ENCODE assay signal across 21 cellular contexts in the genomic region with DNA sequence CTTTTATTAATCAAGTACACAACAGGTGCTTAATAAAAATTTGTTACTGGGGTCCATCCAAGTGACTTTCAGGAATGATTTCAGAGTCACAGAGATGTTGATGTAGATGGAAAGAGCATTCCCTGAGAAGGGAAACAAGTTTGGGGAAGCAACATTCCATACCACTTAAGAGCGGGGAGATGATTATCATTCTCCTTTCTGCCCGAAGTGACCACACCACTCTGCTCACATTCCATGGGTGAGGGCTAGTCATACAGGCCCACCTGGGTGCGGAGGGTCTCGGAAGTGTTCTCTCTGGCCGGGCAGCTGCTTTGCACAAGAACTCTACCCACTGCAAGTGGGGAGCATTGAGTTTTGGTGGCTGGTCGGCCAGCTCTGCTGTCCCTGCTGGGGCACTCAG.
"Had no signal": no experiment of that assay in that cellular context is flagged by ENCODE, and none has a peak within 500 bp of the region (broad histone marks: within the 10 kb centered on the region; RNA-seq: fewer than 3 reads in every experiment).

No MANE protein-coding gene starts in this region.

- H3K27ac ChIP-seq: esophagus muscularis mucosa, gastrocnemius medialis, stomach, thoracic aorta, transverse colon, uterus had no signal

- H3K9me3 Mint-ChIP-seq: central memory CD8-positive, alpha-beta T cell; immature natural killer cell; nephron progenitor cell; stimulated activated effector memory CD8-positive, alpha-beta T cell treated with anti-CD3 and anti-CD28 coated beads, Interleukin-12 subunit alpha, Interleukin-12 subunit beta, amount 100 ng/mL, for 72 hours had no signal

- H3K27me3 ChIP-seq: esophagus muscularis mucosa, gastrocnemius medialis, stomach, transverse colon, uterus had no signal

- H3K4me1 ChIP-seq: esophagus muscularis mucosa, gastrocnemius medialis, stomach, transverse colon, uterus had no signal

- H3K36me3 ChIP-seq: gastrocnemius medialis, thoracic aorta, transverse colon, uterus had no signal

- H3K9me3 ChIP-seq: esophagus muscularis mucosa, gastrocnemius medialis, stomach, thoracic aorta, transverse colon, uterus had no signal

- DNase-seq: effector memory CD4-positive, alpha-beta T cell; gastrocnemius medialis; glutamatergic neuron; immature natural killer cell; left colon; left ventricle myocardium superior; naive thymus-derived CD4-positive, alpha-beta T cell; nephron progenitor cell; right cardiac atrium; stimulated activated CD4-positive, alpha-beta T cell treated with anti-CD3 and anti-CD28 coated beads, Interleukin-4, amount 100 ng/mL, for 1 hour; stimulated activated CD8-positive, alpha-beta memory T cell treated with anti-CD3 and anti-CD28 coated beads, Interleukin-4, amount 100 ng/mL, for 48 hours; stomach; substantia nigra; transverse colon; uterus had no signal

- ATAC-seq: gastrocnemius medialis; left colon; left ventricle myocardium superior; naive thymus-derived CD4-positive, alpha-beta T cell; right cardiac atrium; stimulated activated effector memory CD8-positive, alpha-beta T cell treated with anti-CD3 and anti-CD28 coated beads, Interleukin-12 subunit alpha, Interleukin-12 subunit beta, amount 100 ng/mL, for 72 hours had no signal

- FAIRE-seq: endometrium had no signal

- H3K4me3 Mint-ChIP-seq: central memory CD8-positive, alpha-beta T cell; immature natural killer cell; naive thymus-derived CD4-positive, alpha-beta T cell; nephron progenitor cell; stimulated activated effector memory CD8-positive, alpha-beta T cell treated with anti-CD3 and anti-CD28 coated beads, Interleukin-12 subunit alpha, Interleukin-12 subunit beta, amount 100 ng/mL, for 72 hours had no signal

- H3K27me3 Mint-ChIP-seq: central memory CD8-positive, alpha-beta T cell; naive thymus-derived CD4-positive, alpha-beta T cell; progenitor cell of endocrine pancreas had no signal

- H3K4me3 ChIP-seq: esophagus muscularis mucosa, gastrocnemius medialis, stomach, thoracic aorta, transverse colon, uterus had no signal

- H3K27ac Mint-ChIP-seq: immature natural killer cell; naive thymus-derived CD4-positive, alpha-beta T cell; progenitor cell of endocrine pancreas; stimulated activated effector memory CD8-positive, alpha-beta T cell treated with anti-CD3 and anti-CD28 coated beads, Interleukin-12 subunit alpha, Interleukin-12 subunit beta, amount 100 ng/mL, for 72 hours had no signal
